In the genomic region with DNA sequence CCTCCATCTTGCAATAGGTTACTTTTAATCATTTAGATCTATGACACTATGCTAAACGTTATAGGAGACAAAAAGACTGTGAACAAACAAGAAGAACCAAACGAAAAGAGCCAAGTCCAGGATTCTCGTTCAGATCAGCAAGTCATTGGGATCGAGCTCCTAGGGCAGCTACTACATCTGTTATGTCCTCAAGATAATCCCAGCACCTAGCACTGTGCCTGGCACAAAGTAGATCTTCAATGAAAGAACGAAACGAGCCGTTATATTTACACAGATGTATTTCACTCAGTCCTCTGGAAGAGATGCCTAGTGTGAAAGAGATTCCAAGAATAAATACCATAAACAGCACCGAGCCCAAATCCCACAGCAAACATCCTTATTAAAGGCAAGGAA, we compare ENCODE assay signal across 1 cellular context.
TF ChIP-seq lines count a peak whose summit lies in the region.

No MANE protein-coding gene starts in this region.

TF ChIP-seq in GM12878, 131 proteins besides CTCF, POLR2A, EP300 and RAD21:
- TF ChIP-seq, protein P1, sequence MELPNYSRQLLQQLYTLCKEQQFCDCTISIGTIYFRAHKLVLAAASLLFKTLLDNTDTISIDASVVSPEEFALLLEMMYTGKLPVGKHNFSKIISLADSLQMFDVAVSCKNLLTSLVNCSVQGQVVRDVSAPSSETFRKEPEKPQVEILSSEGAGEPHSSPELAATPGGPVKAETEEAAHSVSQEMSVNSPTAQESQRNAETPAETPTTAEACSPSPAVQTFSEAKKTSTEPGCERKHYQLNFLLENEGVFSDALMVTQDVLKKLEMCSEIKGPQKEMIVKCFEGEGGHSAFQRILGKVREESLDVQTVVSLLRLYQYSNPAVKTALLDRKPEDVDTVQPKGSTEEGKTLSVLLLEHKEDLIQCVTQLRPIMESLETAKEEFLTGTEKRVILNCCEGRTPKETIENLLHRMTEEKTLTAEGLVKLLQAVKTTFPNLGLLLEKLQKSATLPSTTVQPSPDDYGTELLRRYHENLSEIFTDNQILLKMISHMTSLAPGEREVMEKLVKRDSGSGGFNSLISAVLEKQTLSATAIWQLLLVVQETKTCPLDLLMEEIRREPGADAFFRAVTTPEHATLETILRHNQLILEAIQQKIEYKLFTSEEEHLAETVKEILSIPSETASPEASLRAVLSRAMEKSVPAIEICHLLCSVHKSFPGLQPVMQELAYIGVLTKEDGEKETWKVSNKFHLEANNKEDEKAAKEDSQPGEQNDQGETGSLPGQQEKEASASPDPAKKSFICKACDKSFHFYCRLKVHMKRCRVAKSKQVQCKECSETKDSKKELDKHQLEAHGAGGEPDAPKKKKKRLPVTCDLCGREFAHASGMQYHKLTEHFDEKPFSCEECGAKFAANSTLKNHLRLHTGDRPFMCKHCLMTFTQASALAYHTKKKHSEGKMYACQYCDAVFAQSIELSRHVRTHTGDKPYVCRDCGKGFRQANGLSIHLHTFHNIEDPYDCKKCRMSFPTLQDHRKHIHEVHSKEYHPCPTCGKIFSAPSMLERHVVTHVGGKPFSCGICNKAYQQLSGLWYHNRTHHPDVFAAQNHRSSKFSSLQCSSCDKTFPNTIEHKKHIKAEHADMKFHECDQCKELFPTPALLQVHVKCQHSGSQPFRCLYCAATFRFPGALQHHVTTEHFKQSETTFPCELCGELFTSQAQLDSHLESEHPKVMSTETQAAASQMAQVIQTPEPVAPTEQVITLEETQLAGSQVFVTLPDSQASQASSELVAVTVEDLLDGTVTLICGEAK (IDR thresholded peaks at IDR 0.05; ENCODE audit: borderline replicate concordance), result no peak
- TF ChIP-seq, protein P2, sequence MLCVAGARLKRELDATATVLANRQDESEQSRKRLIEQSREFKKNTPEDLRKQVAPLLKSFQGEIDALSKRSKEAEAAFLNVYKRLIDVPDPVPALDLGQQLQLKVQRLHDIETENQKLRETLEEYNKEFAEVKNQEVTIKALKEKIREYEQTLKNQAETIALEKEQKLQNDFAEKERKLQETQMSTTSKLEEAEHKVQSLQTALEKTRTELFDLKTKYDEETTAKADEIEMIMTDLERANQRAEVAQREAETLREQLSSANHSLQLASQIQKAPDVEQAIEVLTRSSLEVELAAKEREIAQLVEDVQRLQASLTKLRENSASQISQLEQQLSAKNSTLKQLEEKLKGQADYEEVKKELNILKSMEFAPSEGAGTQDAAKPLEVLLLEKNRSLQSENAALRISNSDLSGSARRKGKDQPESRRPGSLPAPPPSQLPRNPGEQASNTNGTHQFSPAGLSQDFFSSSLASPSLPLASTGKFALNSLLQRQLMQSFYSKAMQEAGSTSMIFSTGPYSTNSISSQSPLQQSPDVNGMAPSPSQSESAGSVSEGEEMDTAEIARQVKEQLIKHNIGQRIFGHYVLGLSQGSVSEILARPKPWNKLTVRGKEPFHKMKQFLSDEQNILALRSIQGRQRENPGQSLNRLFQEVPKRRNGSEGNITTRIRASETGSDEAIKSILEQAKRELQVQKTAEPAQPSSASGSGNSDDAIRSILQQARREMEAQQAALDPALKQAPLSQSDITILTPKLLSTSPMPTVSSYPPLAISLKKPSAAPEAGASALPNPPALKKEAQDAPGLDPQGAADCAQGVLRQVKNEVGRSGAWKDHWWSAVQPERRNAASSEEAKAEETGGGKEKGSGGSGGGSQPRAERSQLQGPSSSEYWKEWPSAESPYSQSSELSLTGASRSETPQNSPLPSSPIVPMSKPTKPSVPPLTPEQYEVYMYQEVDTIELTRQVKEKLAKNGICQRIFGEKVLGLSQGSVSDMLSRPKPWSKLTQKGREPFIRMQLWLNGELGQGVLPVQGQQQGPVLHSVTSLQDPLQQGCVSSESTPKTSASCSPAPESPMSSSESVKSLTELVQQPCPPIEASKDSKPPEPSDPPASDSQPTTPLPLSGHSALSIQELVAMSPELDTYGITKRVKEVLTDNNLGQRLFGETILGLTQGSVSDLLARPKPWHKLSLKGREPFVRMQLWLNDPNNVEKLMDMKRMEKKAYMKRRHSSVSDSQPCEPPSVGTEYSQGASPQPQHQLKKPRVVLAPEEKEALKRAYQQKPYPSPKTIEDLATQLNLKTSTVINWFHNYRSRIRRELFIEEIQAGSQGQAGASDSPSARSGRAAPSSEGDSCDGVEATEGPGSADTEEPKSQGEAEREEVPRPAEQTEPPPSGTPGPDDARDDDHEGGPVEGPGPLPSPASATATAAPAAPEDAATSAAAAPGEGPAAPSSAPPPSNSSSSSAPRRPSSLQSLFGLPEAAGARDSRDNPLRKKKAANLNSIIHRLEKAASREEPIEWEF (IDR thresholded peaks at IDR 0.05; ENCODE audit: insufficient replicate concordance, low read depth, low read length), result no peak
- TF ChIP-seq IKZF2 (IDR thresholded peaks at IDR 0.05), result peak in 1 of 2 experiments; percentile 1; a peak in 1 of 4 replicates
